15 cellular contexts compared by ENCODE assay signal in the genomic region with DNA sequence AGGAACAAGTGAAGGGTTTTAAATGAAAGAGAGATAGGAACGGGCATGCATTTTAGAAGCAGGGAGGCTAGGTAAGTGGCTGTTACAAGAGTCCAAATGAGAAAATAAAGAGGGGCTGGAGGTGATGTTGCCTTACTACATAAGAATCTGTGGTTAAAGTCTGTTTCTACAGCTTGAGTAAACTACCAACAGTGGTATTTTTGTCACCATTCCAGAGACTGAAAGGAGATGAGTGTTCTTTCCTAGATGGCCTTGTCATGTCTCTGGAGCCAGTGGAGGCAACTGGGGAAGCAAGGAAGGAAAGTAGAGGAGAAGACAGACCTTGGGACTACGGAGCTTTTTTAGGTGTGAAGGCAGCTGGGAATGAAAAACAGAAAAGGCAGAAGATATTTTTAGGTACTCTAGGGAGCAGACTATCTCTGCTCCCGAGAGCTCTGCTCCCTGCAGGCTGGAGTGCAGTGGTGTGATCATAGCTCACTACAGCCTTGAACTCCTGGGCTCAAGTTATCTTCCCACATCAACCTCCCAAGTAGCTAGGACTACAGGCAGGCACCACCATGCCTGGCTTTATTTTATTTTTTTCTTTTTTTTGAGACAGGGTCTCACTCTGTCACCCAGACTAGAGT. TPM values are rescaled to one million over a fixed set of nuclear protein-coding genes. Genes with fewer than 3 reads are reported as not detected.
DNase-seq lines count a peak whose midpoint lies in the region; ATAC-seq and TF ChIP-seq lines count a peak whose summit lies in the region.
"Had no signal": no experiment of that assay in that cellular context is flagged by ENCODE, and none has a peak within 500 bp of the region (broad histone marks: within the 10 kb centered on the region; RNA-seq: fewer than 3 reads in every experiment).

No MANE protein-coding gene starts in this region.

- peaks cover 14% of the 10 kb centered on the region for H3K4me1 ChIP-seq in left ventricle myocardium inferior
- H3K4me1 ChIP-seq: parathyroid adenoma, uterus had no signal

- no peak for DNase-seq in left ventricle myocardium inferior
- no peak for DNase-seq in cardiac septum (ENCODE audit: low spot score)
- peak; percentile 40 for DNase-seq in HFFc6
- no peak for DNase-seq in chondrocyte (ENCODE audit: low spot score)
- no peak for DNase-seq in activated CD4-positive, CD25-positive, alpha-beta regulatory T cell (lab: John Stamatoyannopoulos, UW)
- DNase-seq in cerebellum (ENCODE audit: low spot score) = no peak
- no peak for DNase-seq in NCI-H526 (lab: John Stamatoyannopoulos, UW)
- DNase-seq: activated CD8-positive, alpha-beta memory T cell treated with anti-CD3 and anti-CD28 coated beads for 24 hours; DMS153; kidney glomerular epithelial cell; NCI-H446; uterus had no signal

- no peaks in the 10 kb centered on the region; the same call in 1 of the 2 replicates for H3K9me3 Mint-ChIP-seq in HFFc6
- H3K9me3 Mint-ChIP-seq in chondrocyte (ENCODE audit: low read depth) = peaks cover 7% of the 10 kb centered on the region
- H3K9me3 Mint-ChIP-seq in stimulated activated memory B cell treated with anti-CD40 and anti-IgM and Interleukin-4, amounts not matched to agents 10 μg/mL and 1 μg/mL and 100 μg/mL, for 72 hours = peaks cover 3% of the 10 kb centered on the region

- peaks cover 6% of the 10 kb centered on the region for H3K9me3 ChIP-seq in left ventricle myocardium inferior (replicated peaks)
- H3K9me3 ChIP-seq: uterus had no signal

- peak overlapping the region; percentile 13 for H3K27ac ChIP-seq in left ventricle myocardium inferior (replicated peaks)
- H3K27ac ChIP-seq: HL-60, parathyroid adenoma, uterus had no signal

- H3K4me3 Mint-ChIP-seq in HFFc6 (no peak overlapping the region), chondrocyte (ENCODE audit: unreplicated experiment) (no peak overlapping the region)
- H3K4me3 Mint-ChIP-seq in stimulated activated memory B cell treated with anti-CD40 and anti-IgM and Interleukin-4, amounts not matched to agents 10 μg/mL and 1 μg/mL and 100 μg/mL, for 72 hours = no peak overlapping the region

- peaks cover 37% of the 10 kb centered on the region for H3K36me3 ChIP-seq in left ventricle myocardium inferior
- H3K36me3 ChIP-seq: uterus had no signal

- ATAC-seq in stimulated activated memory B cell treated with anti-CD40 and anti-IgM and Interleukin-4, amounts not matched to agents 10 μg/mL and 1 μg/mL and 100 μg/mL, for 72 hours = no peak

- H3K27ac Mint-ChIP-seq in HFFc6 (peak overlapping the region; percentile 6; the same call in 1 of the 2 replicates), chondrocyte (ENCODE audit: unreplicated experiment) (peak overlapping the region; percentile 54)
- peak overlapping the region; percentile 15 for H3K27ac Mint-ChIP-seq in stimulated activated memory B cell treated with anti-CD40 and anti-IgM and Interleukin-4, amounts not matched to agents 10 μg/mL and 1 μg/mL and 100 μg/mL, for 72 hours

- H3K27me3 Mint-ChIP-seq in HFFc6 (ENCODE audit: insufficient read depth) (no peaks in the 10 kb centered on the region), chondrocyte (ENCODE audit: low read depth) (no peaks in the 10 kb centered on the region)
- no peaks in the 10 kb centered on the region for H3K27me3 Mint-ChIP-seq in stimulated activated memory B cell treated with anti-CD40 and anti-IgM and Interleukin-4, amounts not matched to agents 10 μg/mL and 1 μg/mL and 100 μg/mL, for 72 hours

- no peaks in the 10 kb centered on the region for H3K27me3 ChIP-seq in left ventricle myocardium inferior (ENCODE audit: low read depth)
- H3K27me3 ChIP-seq: uterus had no signal

- peak; percentile 20 for TF ChIP-seq CTCF in left ventricle myocardium inferior (IDR thresholded peaks at IDR 0.05; ENCODE audit: borderline replicate concordance)
- TF ChIP-seq CTCF in HFFc6 (IDR thresholded peaks at IDR 0.05) = no peak
- no peak for TF ChIP-seq CTCF in chondrocyte (IDR thresholded peaks at IDR 0.05)

- peaks cover 25% of the 10 kb centered on the region for H3K4me1 Mint-ChIP-seq in HFFc6 (ENCODE audit: low read depth)
- H3K4me1 Mint-ChIP-seq in chondrocyte (ENCODE audit: low read depth) = peaks cover 10% of the 10 kb centered on the region
- H3K4me1 Mint-ChIP-seq in stimulated activated memory B cell treated with anti-CD40 and anti-IgM and Interleukin-4, amounts not matched to agents 10 μg/mL and 1 μg/mL and 100 μg/mL, for 72 hours = peaks cover 65% of the 10 kb centered on the region

- H3K36me3 Mint-ChIP-seq in HFFc6 (ENCODE audit: low read depth) = peaks cover 28% of the 10 kb centered on the region
- H3K36me3 Mint-ChIP-seq in chondrocyte (ENCODE audit: low read depth) = peaks cover 23% of the 10 kb centered on the region
- H3K36me3 Mint-ChIP-seq in stimulated activated memory B cell treated with anti-CD40 and anti-IgM and Interleukin-4, amounts not matched to agents 10 μg/mL and 1 μg/mL and 100 μg/mL, for 72 hours = peaks cover 73% of the 10 kb centered on the region

- intact Hi-C loops in left ventricle myocardium inferior (cut with micrococcal nuclease) (no loop called here), cardiac septum (cut with DNase I) (no loop called here)

- H3K4me3 ChIP-seq in left ventricle myocardium inferior = no peak overlapping the region
- H3K4me3 ChIP-seq: uterus had no signal

RNA-seq across cellular contexts. Expression of a gene that starts 12.2 kb away (rescaled TPM):
- 40.4 TPM for total RNA-seq in left ventricle myocardium inferior
- 29.9 TPM for total RNA-seq in cardiac septum
- total RNA-seq in HFFc6 (2021; fragmentation: NEBNext Ultra II Directional; extraction: Animal tissue kit (Norgen Biotek cat#: 25700)) = 10 to 100 TPM; 78.5 to 94.9 (median 92.2) TPM
- 50.2 to 54.9 TPM (median 52.9 TPM) in 3 replicates for total RNA-seq in chondrocyte
- 21.2 TPM for total RNA-seq in cerebellum

RNA-seq across cellular contexts. Expression of a gene that starts 31.9 kb away (rescaled TPM):
- total RNA-seq in left ventricle myocardium inferior (10.0 TPM), cardiac septum (12.0 TPM), chondrocyte (58.8 to 104 TPM (median 103 TPM) in 3 replicates), cerebellum (164 TPM)
- 10 to 100 TPM in 4 of 6 experiments, 1 to 10 TPM in 2; 7.8 to 12.8 (median 11.4) TPM for total RNA-seq in HFFc6 (2021; fragmentation: NEBNext Ultra II Directional; extraction: Animal tissue kit (Norgen Biotek cat#: 25700))

RNA-seq across cellular contexts. Expression of a gene that starts 53.0 kb away (rescaled TPM):
- total RNA-seq in left ventricle myocardium inferior (0.63 TPM), cardiac septum (0.54 TPM), chondrocyte (not detected in 3 replicates), cerebellum (0.64 TPM)
- total RNA-seq in HFFc6 (2021; fragmentation: NEBNext Ultra II Directional; extraction: Animal tissue kit (Norgen Biotek cat#: 25700)) = not detected

RNA-seq across cellular contexts. Expression of a gene that starts 57.1 kb away (rescaled TPM):
- total RNA-seq in left ventricle myocardium inferior (7.9 TPM), cardiac septum (5.4 TPM), chondrocyte (1.4 to 3.1 TPM (median 2.9 TPM) in 3 replicates), cerebellum (0.54 TPM)
- total RNA-seq in HFFc6 (2021; fragmentation: NEBNext Ultra II Directional; extraction: Animal tissue kit (Norgen Biotek cat#: 25700)) = 1 to 10 TPM; 1.1 to 2.1 (median 1.5) TPM

RNA-seq across cellular contexts. Expression of a gene that starts 58.2 kb away (rescaled TPM):
- total RNA-seq in left ventricle myocardium inferior (2.1 TPM), cardiac septum (3.2 TPM), chondrocyte (3.6 to 4.5 TPM (median 4.4 TPM) in 3 replicates), cerebellum (3.2 TPM)
- total RNA-seq in HFFc6 (2021; fragmentation: NEBNext Ultra II Directional; extraction: Animal tissue kit (Norgen Biotek cat#: 25700)) = 1 to 10 TPM; 1.1 to 3.0 (median 1.7) TPM
